ENCODE assay signal across 8 cellular contexts in the genomic region with DNA sequence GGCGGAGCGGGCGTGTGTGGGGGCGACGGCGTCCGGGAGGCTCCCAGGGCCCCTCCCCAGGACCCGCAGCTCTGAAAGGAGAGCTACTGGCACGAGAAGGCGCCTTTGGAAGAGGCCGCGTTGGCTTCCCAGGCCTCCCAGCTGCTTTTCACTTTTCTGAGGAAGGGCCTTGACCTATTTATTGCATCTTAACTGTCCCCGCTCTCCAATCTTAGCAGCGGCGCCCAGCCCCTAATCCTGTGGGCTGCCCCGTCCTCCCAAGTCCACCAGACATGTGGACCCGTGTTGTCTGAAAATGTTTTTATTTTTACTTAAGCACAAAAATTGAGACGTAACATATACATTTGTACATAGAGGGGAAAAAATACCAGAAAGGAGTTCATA. TPM values are rescaled to one million over a fixed set of nuclear protein-coding genes. Genes with fewer than 3 reads are reported as not detected.
DNase-seq lines count a peak whose midpoint lies in the region; ATAC-seq and TF ChIP-seq lines count a peak whose summit lies in the region.

No MANE protein-coding gene starts in this region.

- H4K20me1 ChIP-seq in PC-9 (ENCODE audit: insufficient read depth), result no peaks in the 10 kb centered on the region

- H3K36me3 ChIP-seq in CD4-positive, CD25-positive, alpha-beta regulatory T cell (ENCODE audit: control insufficient read depth, insufficient read depth, low read length), result peaks cover 11% of the 10 kb centered on the region
- H3K36me3 ChIP-seq in PC-9 (ENCODE audit: low read depth), result no peaks in the 10 kb centered on the region; the same call in 1 of the 2 replicates

- TF ChIP-seq CTCF in PC-9 (conservative IDR thresholded peaks at IDR 0.05), result 0 out of 2 replicates have a peak, but pooled peaks have one; percentile 22
- no peak for TF ChIP-seq CTCF in endothelial cell (IDR thresholded peaks at IDR 0.05; ENCODE audit: unreplicated experiment)
- no peak for TF ChIP-seq CTCF in omental fat pad (IDR thresholded peaks at IDR 0.05)

- H3K9me3 ChIP-seq in CD4-positive, CD25-positive, alpha-beta regulatory T cell (ENCODE audit: control insufficient read depth in 2 of 2, low read length in 2 of 2), result no peaks in the 10 kb centered on the region
- no peaks in the 10 kb centered on the region for H3K9me3 ChIP-seq in PC-9 (ENCODE audit: insufficient read depth, low read depth)

- no peaks in the 10 kb centered on the region for H3K79me2 ChIP-seq in PC-9 (ENCODE audit: low read depth)

- H3K4me1 ChIP-seq in CD4-positive, CD25-positive, alpha-beta regulatory T cell (ENCODE audit: control insufficient read depth, insufficient read depth, low read length, poor library complexity, severe bottlenecking), result peaks cover 48% of the 10 kb centered on the region
- peaks cover 11% of the 10 kb centered on the region for H3K4me1 ChIP-seq in PC-9 (replicated peaks; ENCODE audit: insufficient read depth)

- intact Hi-C loops in PC-9 (cut with micrococcal nuclease; ENCODE audit: unreplicated experiment), result loop anchor here (2.0 kb wide), 1 partner anchor 57 kb away; no protein-coding TSS in a partner anchor

- H3F3A ChIP-seq in PC-9 (ENCODE audit: insufficient read depth, low read depth), result peaks cover 18% of the 10 kb centered on the region; the same call in 1 of the 2 replicates

- CTCF ChIA-PET in PC-9 (lab: Charles Lee), result no interaction called here

- POLR2A ChIA-PET in PC-9 (lab: Charles Lee; ENCODE audit: unreplicated experiment), result interaction anchor here (0.5 kb wide), 1 partner anchor 119 kb away, joined by 3 read pairs; no protein-coding TSS in a partner anchor

- H3K4me3 ChIP-seq in CD4-positive, CD25-positive, alpha-beta regulatory T cell (ENCODE audit: low read depth, low read length), result peak overlapping the region; percentile 55
- peak overlapping the region; percentile 91; the same call in 1 of the 2 replicates for H3K4me3 ChIP-seq in PC-9

- peaks cover 23% of the 10 kb centered on the region for H3K36me3 Mint-ChIP-seq in CD4-positive, CD25-positive, alpha-beta regulatory T cell
- H3K36me3 Mint-ChIP-seq in endothelial cell (ENCODE audit: low read depth, unreplicated experiment), result peaks cover 25% of the 10 kb centered on the region

- BruUV-seq in PC-9 (replicated peaks; lab: Mats Ljungman, UMichigan), result no TSS peak

- peak overlapping the region; percentile 74 to 92 (median 88) for H3K4me3 Mint-ChIP-seq in CD4-positive, CD25-positive, alpha-beta regulatory T cell
- peak overlapping the region; percentile 92 for H3K4me3 Mint-ChIP-seq in endothelial cell (ENCODE audit: unreplicated experiment)

- no peaks in the 10 kb centered on the region for H3K27me3 ChIP-seq in CD4-positive, CD25-positive, alpha-beta regulatory T cell (ENCODE audit: control insufficient read depth, insufficient read depth, low read length)
- no peaks in the 10 kb centered on the region for H3K27me3 ChIP-seq in PC-9 (ENCODE audit: insufficient read depth, low read depth)

- H3K9me2 ChIP-seq in PC-9 (ENCODE audit: insufficient read depth), result no peaks in the 10 kb centered on the region

- peak overlapping the region; percentile 83 for H3K27ac ChIP-seq in CD4-positive, CD25-positive, alpha-beta regulatory T cell (ENCODE audit: insufficient read depth, low read length, poor library complexity, severe bottlenecking)
- 0 out of 2 replicates have a peak overlapping the region, but pooled peaks have one; percentile 4 for H3K27ac ChIP-seq in PC-9

- H3K4me2 ChIP-seq in PC-9, result peak overlapping the region; percentile 79

- no peak overlapping the region for H2AFZ ChIP-seq in PC-9

- no peak for ATAC-seq in CD4-positive, CD25-positive, alpha-beta regulatory T cell (ENCODE audit: low read depth in 2 of 2)
- peak; percentile 11 for ATAC-seq in omental fat pad (ENCODE audit: low FRiP score)

- H3K9me3 Mint-ChIP-seq in CD4-positive, CD25-positive, alpha-beta regulatory T cell, result no peaks in the 10 kb centered on the region
- no peaks in the 10 kb centered on the region for H3K9me3 Mint-ChIP-seq in endothelial cell (ENCODE audit: unreplicated experiment)

- H3K27me3 Mint-ChIP-seq in CD4-positive, CD25-positive, alpha-beta regulatory T cell, result no peaks in the 10 kb centered on the region
- H3K27me3 Mint-ChIP-seq in endothelial cell (ENCODE audit: unreplicated experiment), result peaks cover 2% of the 10 kb centered on the region

- DNase-seq in CD4-positive, CD25-positive, alpha-beta regulatory T cell, result no peak
- DNase-seq in PC-9 (no peak), endothelial cell (ENCODE audit: low spot score) (no peak), omental fat pad (ENCODE audit: low spot score) (no peak), NCI-H1436 treated with DMSO at 0.1 percent for 48 hours (lab: John Stamatoyannopoulos, UW) (no peak), NCI-H1105 treated with DMSO at 0.1 percent for 48 hours (lab: John Stamatoyannopoulos, UW) (no peak), AG08396 (ENCODE audit: low spot score) (no peak), NCI-H510A treated with DMSO at 0.1 percent for 48 hours (lab: John Stamatoyannopoulos, UW) (no peak)

- H3K4me1 Mint-ChIP-seq in CD4-positive, CD25-positive, alpha-beta regulatory T cell, result peaks cover 5 to 68% (median 36%) of the 10 kb centered on the region in 4 donors
- peaks cover 2% of the 10 kb centered on the region for H3K4me1 Mint-ChIP-seq in endothelial cell (ENCODE audit: unreplicated experiment)

- peak overlapping the region; percentile 93 to 99 (median 95) for H3K27ac Mint-ChIP-seq in CD4-positive, CD25-positive, alpha-beta regulatory T cell
- peak overlapping the region; percentile 78 for H3K27ac Mint-ChIP-seq in endothelial cell (ENCODE audit: unreplicated experiment)

RNA-seq across cellular contexts. Expression of a gene that starts 0.5 kb away (rescaled TPM):
- total RNA-seq in CD4-positive, CD25-positive, alpha-beta regulatory T cell, result 54.4 TPM
- 10 to 100 TPM; 22.5 to 38.1 (median 34.7) TPM for polyA plus RNA-seq in CD4-positive, CD25-positive, alpha-beta regulatory T cell
- total RNA-seq in PC-9 (2021) (30.2 and 46.6 TPM in 2 replicates), endothelial cell (ENCODE audit: unreplicated experiment) (25.6 TPM), omental fat pad (10 to 100 TPM; 23.2 to 52.6 (median 41.4) TPM)

RNA-seq across cellular contexts. Expression of a gene that starts 17.0 kb away (rescaled TPM):
- 0.35 TPM for total RNA-seq in CD4-positive, CD25-positive, alpha-beta regulatory T cell
- polyA plus RNA-seq in CD4-positive, CD25-positive, alpha-beta regulatory T cell, result not detected
- total RNA-seq in PC-9 (2021) (not detected in 2 replicates), endothelial cell (ENCODE audit: unreplicated experiment) (not detected), omental fat pad (not detected)

RNA-seq across cellular contexts. Expression of a gene that starts 29.7 kb away (rescaled TPM):
- 107 TPM for total RNA-seq in CD4-positive, CD25-positive, alpha-beta regulatory T cell
- 100 to 1,000 TPM; 145 to 194 (median 159) TPM for polyA plus RNA-seq in CD4-positive, CD25-positive, alpha-beta regulatory T cell
- 84.6 and 87.4 TPM in 2 replicates for total RNA-seq in PC-9 (2021)
- 56.1 TPM for total RNA-seq in endothelial cell (ENCODE audit: unreplicated experiment)
- total RNA-seq in omental fat pad, result 10 to 100 TPM; 55.5 to 99.4 (median 63.7) TPM

RNA-seq across cellular contexts. Expression of a gene that starts 30.8 kb away (rescaled TPM):
- not detected for total RNA-seq in CD4-positive, CD25-positive, alpha-beta regulatory T cell
- polyA plus RNA-seq in CD4-positive, CD25-positive, alpha-beta regulatory T cell, result not detected
- total RNA-seq in PC-9 (2021), result not detected in 2 replicates
- not detected for total RNA-seq in endothelial cell (ENCODE audit: unreplicated experiment)
- not detected for total RNA-seq in omental fat pad

RNA-seq across cellular contexts. Expression of a gene that starts 46.4 kb away (rescaled TPM):
- 49.6 TPM for total RNA-seq in CD4-positive, CD25-positive, alpha-beta regulatory T cell
- polyA plus RNA-seq in CD4-positive, CD25-positive, alpha-beta regulatory T cell, result 100 to 1,000 TPM in 2 of 4 donors, 10 to 100 TPM in 2; 77.2 to 108 (median 100.0) TPM
- total RNA-seq in PC-9 (2021) (22.5 and 23.0 TPM in 2 replicates), endothelial cell (ENCODE audit: unreplicated experiment) (22.2 TPM), omental fat pad (10 to 100 TPM; 35.9 to 52.2 (median 44.7) TPM)
